In the genomic region with DNA sequence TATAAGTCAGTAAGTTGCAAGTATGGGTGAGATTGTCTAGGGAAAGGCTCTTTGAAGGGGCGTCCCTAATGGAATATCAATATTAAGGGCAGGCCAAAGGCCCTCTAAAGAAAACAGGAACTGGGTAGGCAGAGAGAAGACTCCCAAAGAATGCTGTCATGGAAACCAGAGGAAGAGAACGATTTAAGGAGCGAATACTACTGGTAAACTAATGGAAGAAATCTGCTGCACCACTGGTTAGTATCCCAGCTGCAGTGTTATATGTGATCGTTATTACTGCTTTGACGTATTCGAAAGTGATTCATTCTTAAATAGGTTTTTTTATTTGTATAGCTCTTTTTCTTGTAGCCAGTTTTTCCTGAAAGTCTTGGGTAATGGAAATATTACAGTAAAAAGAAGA, we compare ENCODE assay signal across 8 cellular contexts. TPM values are rescaled to one million over a fixed set of nuclear protein-coding genes. Genes with fewer than 3 reads are reported as not detected.
DNase-seq lines count a peak whose midpoint lies in the region; ATAC-seq, FAIRE-seq and TF ChIP-seq lines count a peak whose summit lies in the region.

No MANE protein-coding gene starts in this region.

- no peaks in the 10 kb centered on the region for H3K9me3 ChIP-seq in CD8-positive, alpha-beta T cell (ENCODE audit: low read length)

- H3K27me3 ChIP-seq in CD8-positive, alpha-beta T cell (ENCODE audit: insufficient read depth, low read length): no peaks in the 10 kb centered on the region
- no peaks in the 10 kb centered on the region for H3K27me3 ChIP-seq in bronchial epithelial cell (ENCODE audit: control insufficient read depth, insufficient read depth, low read length)

- H3K27ac ChIP-seq in CD8-positive, alpha-beta T cell (ENCODE audit: low read depth, low read length): no peak overlapping the region

- H3K9me3 Mint-ChIP-seq in CD8-positive, alpha-beta T cell: no peaks in the 10 kb centered on the region
- H3K9me3 Mint-ChIP-seq in nephron: peaks cover 4% of the 10 kb centered on the region

- H3K36me3 Mint-ChIP-seq in CD8-positive, alpha-beta T cell: peaks cover 40% of the 10 kb centered on the region
- peaks cover 35% of the 10 kb centered on the region for H3K36me3 Mint-ChIP-seq in nephron (ENCODE audit: low read depth)

- DNase-seq in CD8-positive, alpha-beta T cell: no peak
- no peak for DNase-seq in LNCaP clone FGC (ENCODE audit: low read depth)
- no peak for DNase-seq in bronchial epithelial cell (ENCODE audit: low read depth)
- DNase-seq in medulla oblongata (ENCODE audit: extremely low spot score): no peak
- DNase-seq in GM20000 (ENCODE audit: low spot score): no peak
- DNase-seq in stimulated activated naive CD4-positive, alpha-beta T cell treated with Interleukin-2 at 50 U/mL for 16 hours (lab: John Stamatoyannopoulos, UW): no peak

- H3K27me3 Mint-ChIP-seq in CD8-positive, alpha-beta T cell (ENCODE audit: low read depth): no peaks in the 10 kb centered on the region
- no peaks in the 10 kb centered on the region for H3K27me3 Mint-ChIP-seq in nephron (ENCODE audit: low read depth)

- intact Hi-C loops in CD8-positive, alpha-beta T cell (cut with DNase I, micrococcal nuclease): loop anchor here (1.0 to 10.0 kb wide), 4 partner anchors 27 to 806 kb away; a partner anchor contains a TSS

- CTCF ChIA-PET in CD8-positive, alpha-beta T cell (lab: Charles Lee): interaction anchor here (0.9 to 4.1 kb wide), 5 partner anchors 10 to 90 kb away, joined by 3 to 40 read pairs (median 5); no protein-coding TSS in a partner anchor

- peak overlapping the region; percentile 93 for H3K4me3 Mint-ChIP-seq in CD8-positive, alpha-beta T cell
- peak overlapping the region; percentile 95 to 99 (median 96) for H3K4me3 Mint-ChIP-seq in nephron

- no peak for ATAC-seq in CD8-positive, alpha-beta T cell
- no peak for ATAC-seq in HG03342 (IDR thresholded peaks at IDR 0.05; ENCODE audit: unreplicated experiment)

- peaks cover 27% of the 10 kb centered on the region for H3K4me1 ChIP-seq in CD8-positive, alpha-beta T cell (ENCODE audit: insufficient read depth, low read length)

- peaks cover 46% of the 10 kb centered on the region for H3K4me1 Mint-ChIP-seq in CD8-positive, alpha-beta T cell (ENCODE audit: low read depth)
- H3K4me1 Mint-ChIP-seq in nephron: peaks cover 50% of the 10 kb centered on the region

- no peak for FAIRE-seq in bronchial epithelial cell (lab: Jason Lieb, UNC)

- H3K27ac Mint-ChIP-seq in CD8-positive, alpha-beta T cell: peak overlapping the region; percentile 91
- H3K27ac Mint-ChIP-seq in nephron: peak overlapping the region; percentile 93 to 96 (median 95)

- H3K36me3 ChIP-seq in CD8-positive, alpha-beta T cell (ENCODE audit: insufficient read depth, low read length): peaks cover 20% of the 10 kb centered on the region
- peaks cover 5% of the 10 kb centered on the region for H3K36me3 ChIP-seq in bronchial epithelial cell (ENCODE audit: control insufficient read depth, insufficient read depth, low read length)

- TF ChIP-seq CTCF in CD8-positive, alpha-beta T cell (IDR thresholded peaks at IDR 0.05): no peak
- TF ChIP-seq CTCF in LNCaP clone FGC (IDR thresholded peaks at IDR 0.05; ENCODE audit: control insufficient read depth, extremely low read depth, insufficient read depth): no peak
- TF ChIP-seq CTCF in bronchial epithelial cell (IDR thresholded peaks at IDR 0.05; ENCODE audit: insufficient read depth, low read length, severe bottlenecking): no peak
- TF ChIP-seq CTCF in nephron (IDR thresholded peaks at IDR 0.05; ENCODE audit: unreplicated experiment in 3 of 3): no peak
- no peak for TF ChIP-seq CTCF in GM20000 (IDR thresholded peaks at IDR 0.05; ENCODE audit: extremely low read depth, missing control alignments)

- POLR2A ChIA-PET in CD8-positive, alpha-beta T cell (lab: Charles Lee): interaction anchor here (1.0 to 1.2 kb wide), 2 partner anchors 10 to 116 kb away, joined by 3 read pairs; no protein-coding TSS in a partner anchor

- peak overlapping the region; percentile 95 for H3K4me3 ChIP-seq in CD8-positive, alpha-beta T cell (ENCODE audit: low read depth, low read length)
- H3K4me3 ChIP-seq in LNCaP clone FGC (ENCODE audit: low read depth, low read length) (peak overlapping the region; percentile 80), bronchial epithelial cell (ENCODE audit: low read depth, low read length) (peak overlapping the region; percentile 84)

RNA-seq across cellular contexts. Expression of a gene that starts 1.3 kb away (rescaled TPM):
- 10 to 100 TPM; 16.0 to 19.1 TPM for total RNA-seq in CD8-positive, alpha-beta T cell
- total RNA-seq in bronchial epithelial cell: 6.8 and 9.6 TPM in 2 replicates

RNA-seq across cellular contexts. Expression of a gene that starts 4.7 kb away (rescaled TPM):
- under 1 TPM in 1 of 2 experiments, not detected in 1; 0.24 TPM for total RNA-seq in CD8-positive, alpha-beta T cell
- 1.0 and 3.7 TPM in 2 replicates for total RNA-seq in bronchial epithelial cell

RNA-seq across cellular contexts. Expression of a gene that starts 26.2 kb away (rescaled TPM):
- total RNA-seq in CD8-positive, alpha-beta T cell: 100 to 1,000 TPM; 200 to 208 TPM
- 60.6 and 69.9 TPM in 2 replicates for total RNA-seq in bronchial epithelial cell

RNA-seq across cellular contexts. Expression of a gene that starts 26.5 kb away (rescaled TPM):
- not detected for total RNA-seq in CD8-positive, alpha-beta T cell
- total RNA-seq in bronchial epithelial cell: under 0.01 and 0.13 TPM in 2 replicates
